Comparison of ENCODE assay signal across 9 cellular contexts in genomic region chr1:202964755-202965440, GRCh38. TPM values are rescaled to one million over a fixed set of nuclear protein-coding genes. Genes with fewer than 3 reads are reported as not detected.
A peak's percentile ranks its signal among the peaks of the same experiment; 100 is the strongest.
DNase-seq lines count a peak whose midpoint lies in the region; ATAC-seq and TF ChIP-seq lines count a peak whose summit lies in the region.
"Had no signal": no experiment of that assay in that cellular context is flagged by ENCODE, and none has a peak within 500 bp of the region (broad histone marks: within the 10 kb centered on the region; RNA-seq: fewer than 3 reads in every experiment).

No MANE protein-coding gene starts in this region.

- H3K27ac Mint-ChIP-seq in MCF 10A (ENCODE audit: low read depth, unreplicated experiment) (peak overlapping the region; percentile 77), natural killer cell (peak overlapping the region; percentile 73 to 83)

- H3K4me3 ChIP-seq in H7 (ENCODE audit: insufficient read depth, low read depth, low read length): no peak overlapping the region

- H3K36me3 Mint-ChIP-seq in MCF 10A (ENCODE audit: insufficient read depth, unreplicated experiment) (peaks cover 31% of the 10 kb centered on the region), natural killer cell (no peaks in the 10 kb centered on the region)

- no peak for TF ChIP-seq CTCF in MCF 10A (IDR thresholded peaks at IDR 0.05; ENCODE audit: unreplicated experiment)
- TF ChIP-seq CTCF in natural killer cell (IDR thresholded peaks at IDR 0.05): no peak

- POLR2A ChIA-PET in MCF 10A (lab: Yijun Ruan, JAX): interaction anchor here (0.5 to 5.7 kb wide), 8 partner anchors 12 to 1503 kb away, joined by 3 to 88 read pairs (median 4); partner anchors contain the start of genes PCAT6 and TMEM183A

- H3K27me3 Mint-ChIP-seq in MCF 10A (ENCODE audit: insufficient read depth, unreplicated experiment) (no peaks in the 10 kb centered on the region), natural killer cell (ENCODE audit: low read depth in 2 of 2) (no peaks in the 10 kb centered on the region)

- no peaks in the 10 kb centered on the region; the same call in 1 of the 2 replicates for H3K36me3 ChIP-seq in H7 (replicated peaks; ENCODE audit: control insufficient read depth, insufficient read depth, low read length)

- H3K4me1 Mint-ChIP-seq in MCF 10A (ENCODE audit: insufficient read depth, unreplicated experiment) (peaks cover 35% of the 10 kb centered on the region), natural killer cell (peaks cover 25 to 27% of the 10 kb centered on the region in 2 donors)

- H3K9me3 Mint-ChIP-seq in MCF 10A (ENCODE audit: unreplicated experiment) (no peaks in the 10 kb centered on the region), natural killer cell (no peaks in the 10 kb centered on the region)

- peaks cover 11% of the 10 kb centered on the region for H3K27me3 ChIP-seq in H7 (ENCODE audit: control insufficient read depth, insufficient read depth, low read length)

- H3K4me3 Mint-ChIP-seq in MCF 10A (ENCODE audit: unreplicated experiment): peak overlapping the region; percentile 79
- H3K4me3 Mint-ChIP-seq in natural killer cell: peak overlapping the region; percentile 50

- ATAC-seq in natural killer cell: no peak

- CTCF ChIA-PET in MCF 10A (lab: Yijun Ruan, JAX): interaction anchor here (0.5 to 1.2 kb wide), 4 partner anchors 27 to 302 kb away, joined by 3 to 4 read pairs (median 4); no protein-coding TSS in a partner anchor

- BruUV-seq in MCF 10A (replicated peaks; lab: Mats Ljungman, UMichigan): no TSS peak

- intact Hi-C loops in MCF 10A (cut with micrococcal nuclease) (loop anchor here (5.0 kb wide), 1 partner anchor 78 kb away; the partner anchor contains the start of gene RABIF), natural killer cell (cut with micrococcal nuclease) (no loop called here)

- DNase-seq in DMS79 (lab: John Stamatoyannopoulos, UW) (peak; percentile 86), NCI-H2029 treated with DMSO at 0.1 percent for 48 hours (lab: John Stamatoyannopoulos, UW) (peak; percentile 98), MCF 10A (ENCODE audit: unreplicated experiment) (peak; percentile 53), natural killer cell (no peak), NK-92 (lab: John Stamatoyannopoulos, UW; ENCODE audit: unreplicated experiment) (no peak), putamen (ENCODE audit: low spot score) (no peak), H7 (no peak)
- no peak for DNase-seq in activated CD4-positive, CD25-positive, alpha-beta regulatory T cell (lab: John Stamatoyannopoulos, UW)
- DNase-seq: NCI-H82 had no signal

RNA-seq across cellular contexts. Expression of gene CYB5R1, which starts 2.2 kb away (rescaled TPM):
- total RNA-seq in MCF 10A (2022) (41.3 and 52.7 TPM in 2 replicates), natural killer cell (10 to 100 TPM; 27.5 to 36.6 (median 27.7) TPM)
- total RNA-seq in H7 (2014; rRNA removed; shearing (Covaris generic)): 22.5 and 22.8 TPM in 2 replicates

RNA-seq across cellular contexts. Expression of gene ADIPOR1, which starts 6.8 kb away (rescaled TPM):
- total RNA-seq in MCF 10A (2022) (157 and 168 TPM in 2 replicates), natural killer cell (10 to 100 TPM; 61.9 to 81.7 (median 80.6) TPM)
- total RNA-seq in H7 (2014; rRNA removed; shearing (Covaris generic)): 133 and 134 TPM in 2 replicates

RNA-seq across cellular contexts. Expression of gene KLHL12, which starts 37.9 kb away (rescaled TPM):
- total RNA-seq in MCF 10A (2022) (51.0 and 59.0 TPM in 2 replicates), natural killer cell (10 to 100 TPM; 19.2 to 23.2 (median 22.6) TPM)
- 45.7 and 49.8 TPM in 2 replicates for total RNA-seq in H7 (2014; rRNA removed; shearing (Covaris generic))

RNA-seq across cellular contexts. Expression of gene TMEM183A, which starts 42.3 kb away (rescaled TPM):
- total RNA-seq in MCF 10A (2022) (104 and 108 TPM in 2 replicates), natural killer cell (100 to 1,000 TPM; 127 to 147 (median 143) TPM)
- total RNA-seq in H7 (2014; rRNA removed; shearing (Covaris generic)): 164 and 193 TPM in 2 replicates

Comparison
In these comparisons a context has a peak if more than half of its experiments do, and no peak if none do; other contexts are left out.
1. DNase-seq: peak in DMS79 (single experiment), NCI-H2029 treated with DMSO at 0.1 percent for 48 hours (single experiment) and MCF 10A (single experiment); none in natural killer cell (single experiment), NK-92 (single experiment), putamen (single experiment), H7 (single experiment) and activated CD4-positive, CD25-positive, alpha-beta regulatory T cell (0 of 4).